Comparison of ENCODE assay signal across 9 cellular contexts in the genomic region with DNA sequence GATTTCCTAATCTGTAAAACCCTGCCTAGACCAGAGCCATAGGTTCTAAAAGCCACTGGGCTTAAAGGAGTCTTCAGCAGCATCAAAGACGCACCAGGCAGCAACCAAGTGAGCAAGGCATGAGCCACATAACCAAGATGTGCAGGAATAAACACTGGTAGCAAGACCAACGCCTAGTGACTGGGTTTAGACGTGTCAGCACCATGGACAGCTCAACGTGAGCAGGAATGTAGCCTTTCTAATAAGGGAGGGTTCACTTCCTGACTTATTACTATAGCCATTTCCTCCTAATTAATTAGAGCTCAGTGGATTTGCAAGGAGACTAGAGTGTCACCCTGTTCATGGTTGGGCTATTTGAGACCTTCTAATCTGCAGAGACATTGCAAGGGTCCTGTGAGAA.
DNase-seq lines count a peak whose midpoint lies in the region; ATAC-seq and TF ChIP-seq lines count a peak whose summit lies in the region.
"Had no signal": no experiment of that assay in that cellular context is flagged by ENCODE, and none has a peak within 500 bp of the region (broad histone marks: within the 10 kb centered on the region; RNA-seq: fewer than 3 reads in every experiment).

No MANE protein-coding gene starts in this region.

- H3K9me3 ChIP-seq in right lobe of liver: no peaks in the 10 kb centered on the region
- H3K9me3 ChIP-seq: neutrophil had no signal

- no peaks in the 10 kb centered on the region for H3K4me1 ChIP-seq in right lobe of liver

- no peak overlapping the region for H3K27ac ChIP-seq in right lobe of liver
- H3K27ac ChIP-seq: neutrophil had no signal

- ATAC-seq in right lobe of liver (peak in 3 of 4 donors; percentile 33 to 63 (median 38)), GM21786 (IDR thresholded peaks at IDR 0.05; ENCODE audit: unreplicated experiment) (no peak), GM18870 (IDR thresholded peaks at IDR 0.05; ENCODE audit: unreplicated experiment) (no peak), HG03354 (IDR thresholded peaks at IDR 0.05; ENCODE audit: poor library complexity, severe bottlenecking, unreplicated experiment) (no peak), HG02798 (IDR thresholded peaks at IDR 0.05; ENCODE audit: poor library complexity, unreplicated experiment) (no peak)

- no peaks in the 10 kb centered on the region for H3K36me3 ChIP-seq in right lobe of liver
- H3K36me3 ChIP-seq: neutrophil had no signal

- intact Hi-C loops in right lobe of liver (cut with DNase I): no loop called here

- H3K27me3 ChIP-seq in right lobe of liver: no peaks in the 10 kb centered on the region
- H3K27me3 ChIP-seq: neutrophil had no signal

- TF ChIP-seq POLR2A in right lobe of liver (IDR thresholded peaks at IDR 0.05): no peak

- no peak for TF ChIP-seq CTCF in right lobe of liver (IDR thresholded peaks at IDR 0.05)

- H3K4me3 ChIP-seq in right lobe of liver: no peak overlapping the region

- 3% methylated on average over 4 of the region's 4 CpGs for WGBS in right lobe of liver (ENCODE audit: insufficient coverage, low coverage, low lambda C conversion rate, missing lambda C conversion rate)

- DNase-seq in ELF-1 (ENCODE audit: low read depth, low spot score) (peak; percentile 13), HuH-7 (ENCODE audit: low spot score) (peak; percentile 31), astrocyte of the hippocampus (ENCODE audit: low read depth, low spot score) (peak; percentile 68), right lobe of liver (peak in 1 of 3 donors; percentile 18)

Comparison
In these comparisons a context has a peak if more than half of its experiments do, and no peak if none do; other contexts are left out.
1. ATAC-seq: peak in right lobe of liver (3 of 4); none in GM21786 (single experiment), GM18870 (single experiment), HG03354 (single experiment) and HG02798 (single experiment).